ENCODE assay signal across 2 cellular contexts in the genomic region with DNA sequence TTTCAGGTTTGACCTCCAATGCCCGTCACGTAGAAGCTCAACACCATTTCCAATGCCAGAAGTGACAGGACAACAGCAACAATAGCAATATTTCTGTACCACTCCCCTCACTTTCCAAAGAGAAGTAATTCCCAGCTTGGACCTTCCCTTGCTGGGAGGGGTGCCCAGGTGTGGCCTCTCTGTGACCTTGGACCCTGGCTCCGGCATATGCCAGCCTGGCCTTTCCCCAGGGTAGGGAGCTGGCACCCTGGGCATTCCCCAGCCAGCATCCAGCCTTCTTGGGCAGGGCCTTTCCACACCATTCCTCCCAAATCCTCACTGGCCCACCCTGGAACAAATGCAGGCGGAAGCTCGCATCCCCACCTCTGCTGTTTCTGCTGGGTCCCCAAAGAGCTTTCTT. TPM values are rescaled to one million over a fixed set of nuclear protein-coding genes. Genes with fewer than 3 reads are reported as not detected.
"Had no signal": no experiment of that assay in that cellular context is flagged by ENCODE, and none has a peak within 500 bp of the region (broad histone marks: within the 10 kb centered on the region; RNA-seq: fewer than 3 reads in every experiment).

No MANE protein-coding gene starts in this region.

RNA-seq across cellular contexts. Expression of a gene that starts 37.1 kb away (rescaled TPM):
- total RNA-seq: G401 had no signal

RNA-seq across cellular contexts. Expression of a gene that starts 53.1 kb away (rescaled TPM):
- total RNA-seq: G401, GM12878 had no signal
- polyA plus RNA-seq: GM12878 had no signal
